Comparison of ENCODE assay signal across 11 cellular contexts in genomic region chr12:67483871-67484554, GRCh38.
DNase-seq lines count a peak whose midpoint lies in the region; ATAC-seq, FAIRE-seq and TF ChIP-seq lines count a peak whose summit lies in the region.
"Had no signal": no experiment of that assay in that cellular context is flagged by ENCODE, and none has a peak within 500 bp of the region (broad histone marks: within the 10 kb centered on the region; RNA-seq: fewer than 3 reads in every experiment).

No MANE protein-coding gene starts in this region.

- no peaks in the 10 kb centered on the region for H3K27me3 ChIP-seq in left ventricle myocardium inferior (ENCODE audit: low read depth)
- H3K27me3 ChIP-seq in GM12878 (replicated peaks in 1 of 2; ENCODE audit: control insufficient read depth in 2 of 2, insufficient read depth in 2 of 2, low read length in 1 of 2) = no peaks in the 10 kb centered on the region

- no peaks in the 10 kb centered on the region for H4K20me1 ChIP-seq in GM12878 (ENCODE audit: control insufficient read depth, insufficient read depth)

- no peaks in the 10 kb centered on the region for H3K36me3 ChIP-seq in left ventricle myocardium inferior
- no peaks in the 10 kb centered on the region for H3K36me3 ChIP-seq in GM12878 (ENCODE audit: control insufficient read depth in 2 of 2, insufficient read depth in 2 of 2, low read length in 1 of 2)

- in situ Hi-C loops in GM12878 (cut with MboI) = no loop called here

- H3K9me3 ChIP-seq in left ventricle myocardium inferior (replicated peaks) (peaks cover 10% of the 10 kb centered on the region), GM12878 (replicated peaks; ENCODE audit: control insufficient read depth, insufficient read depth, low read length) (peaks cover 10% of the 10 kb centered on the region)

- SMC1A ChIA-PET in GM12878 (lab: Charles Lee; ENCODE audit: uncharacterized antibody, unreplicated experiment) = no interaction called here

- no peak overlapping the region for H3K4me3 ChIP-seq in left ventricle myocardium inferior
- no peak overlapping the region for H3K4me3 ChIP-seq in GM12878

- no peak overlapping the region; the same call in 1 of the 2 replicates for H2AFZ ChIP-seq in GM12878 (ENCODE audit: control insufficient read depth, low read depth, low read length)

- no peak overlapping the region for H3K4me2 ChIP-seq in GM12878 (ENCODE audit: control insufficient read depth, insufficient read depth)

- peak; percentile 72 for FAIRE-seq in GM12878 (lab: Jason Lieb, UNC)
- FAIRE-seq: islet of Langerhans had no signal

- no peak overlapping the region; the same call in 1 of the 2 replicates for H3K9ac ChIP-seq in GM12878 (ENCODE audit: control insufficient read depth, insufficient read depth, low read length)

- POLR2A ChIA-PET in GM12878 (lab: Charles Lee) (no interaction called here), HEK293T (lab: Yijun Ruan, JAX) (no interaction called here)

- no peak for TF ChIP-seq POLR2A in GM12878 (IDR thresholded peaks at IDR 0.05; ENCODE audit: low read depth, low read length)

- TF ChIP-seq CTCF in left ventricle myocardium inferior (IDR thresholded peaks at IDR 0.05; ENCODE audit: borderline replicate concordance) (no peak), GM12878 (IDR thresholded peaks at IDR 0.05 in 2 of 3, conservative IDR thresholded peaks at IDR 0.05 in 1 of 3; ENCODE audit: control insufficient read depth in 2 of 3, extremely low read depth in 1 of 3, insufficient read depth in 1 of 3, low read depth in 3 of 3, low read length in 3 of 3) (no peak)

- BruUV-seq in GM12878 (replicated peaks; lab: Mats Ljungman, UMichigan) = no TSS peak

- RAD21 ChIA-PET in GM12878 (lab: Charles Lee; ENCODE audit: unreplicated experiment) = no interaction called here

- ATAC-seq in Right ventricle myocardium superior (ENCODE audit: poor library complexity) = peak; percentile 20
- peak; percentile 51 for ATAC-seq in HG03039 (IDR thresholded peaks at IDR 0.05; ENCODE audit: unreplicated experiment)
- ATAC-seq in GM12878 = no peak
- no peak for ATAC-seq in GM19023 (IDR thresholded peaks at IDR 0.05; ENCODE audit: unreplicated experiment)

- no peak for TF ChIP-seq EP300 in GM12878 (IDR thresholded peaks at IDR 0.05; ENCODE audit: borderline replicate concordance in 1 of 2, control insufficient read depth in 1 of 2, low read depth in 2 of 2, low read length in 2 of 2)

- no peak for TF ChIP-seq RAD21 in GM12878 (IDR thresholded peaks at IDR 0.05; ENCODE audit: insufficient read depth, low read depth, low read length)

- H3K27ac ChIP-seq in left ventricle myocardium inferior (replicated peaks) (no peak overlapping the region), GM12878 (ENCODE audit: control insufficient read depth, insufficient read depth) (peak overlapping the region; percentile 62)

- no peaks in the 10 kb centered on the region for H3K79me2 ChIP-seq in GM12878 (ENCODE audit: control insufficient read depth, insufficient read depth, low read length)

- intact Hi-C loops in Right ventricle myocardium superior (cut with DNase I) = no loop called here
- intact Hi-C loops in left ventricle myocardium inferior (cut with micrococcal nuclease) = no loop called here
- intact Hi-C loops in GM12878 (cut with micrococcal nuclease; ENCODE audit: unreplicated experiment) = no loop called here

- 22% methylated on average over 3 of the region's 3 CpGs for WGBS in GM12878 (ENCODE audit: insufficient coverage, insufficient replicate concordance, low lambda C conversion rate, missing lambda C conversion rate)

- CTCF ChIA-PET in GM12878 (lab: Yijun Ruan, JAX) (interaction anchor here (0.9 to 1.1 kb wide), 2 partner anchors 28 to 459 kb away, joined by 3 read pairs; no protein-coding TSS in a partner anchor), HEK293T (lab: Yijun Ruan, JAX) (no interaction called here)

- H3K4me1 ChIP-seq in left ventricle myocardium inferior (peaks cover 16% of the 10 kb centered on the region), GM12878 (ENCODE audit: control insufficient read depth, insufficient read depth, low read length) (peaks cover 34% of the 10 kb centered on the region)
- H3K4me1 ChIP-seq: Caco-2 had no signal

- no peak for DNase-seq in Right ventricle myocardium superior
- DNase-seq in left ventricle myocardium inferior = no peak
- DNase-seq in GM12878 (ENCODE audit: low read depth, low spot score) = peak; percentile 19
- DNase-seq in ureter (ENCODE audit: low spot score) = peak; percentile 81
- no peak for DNase-seq in NCI-H1105 treated with DMSO at 0.1 percent for 48 hours (lab: John Stamatoyannopoulos, UW)
- no peak for DNase-seq in HEK293T (ENCODE audit: extremely low spot score)
- DNase-seq: activated B cell treated with CpG ODN at 0.5 μM for 24 hours had no signal

TF ChIP-seq in GM12878, 131 proteins besides CTCF, POLR2A, EP300 and RAD21:
- TF ChIP-seq CHD4 (IDR thresholded peaks at IDR 0.05) (no peak), FOXK2 (IDR thresholded peaks at IDR 0.05) (no peak), HDAC2 (IDR thresholded peaks at IDR 0.05) (no peak), JUNB (IDR thresholded peaks at IDR 0.05) (peak; percentile 64), MEF2A (IDR thresholded peaks at IDR 0.05; ENCODE audit: insufficient read depth, low read depth, low read length) (0 out of 2 replicates have a peak, but pooled peaks have one; percentile 42), RUNX3 (IDR thresholded peaks at IDR 0.05; ENCODE audit: low read length) (peak; percentile 73)

TF ChIP-seq in HEK293T, 16 proteins besides CTCF, POLR2A, EP300 and RAD21:
- TF ChIP-seq SUZ12 (IDR thresholded peaks at IDR 0.05) = no peak
- TF ChIP-seq SP1 (IDR thresholded peaks at IDR 0.05) = no peak
- TF ChIP-seq FOXK2 (IDR thresholded peaks at IDR 0.05) = no peak
- TF ChIP-seq FOXA1 (IDR thresholded peaks at IDR 0.05) = no peak
- TF ChIP-seq TARDBP (IDR thresholded peaks at IDR 0.05) = no peak

Comparison
In these comparisons a context has a peak if more than half of its experiments do, and no peak if none do; other contexts are left out.
1. ATAC-seq: peak in Right ventricle myocardium superior (single experiment) and HG03039 (single experiment); none in GM12878 (single experiment) and GM19023 (single experiment).
2. DNase-seq: peak in GM12878 (single experiment) and ureter (single experiment); none in Right ventricle myocardium superior (single experiment), left ventricle myocardium inferior (single experiment), NCI-H1105 treated with DMSO at 0.1 percent for 48 hours (single experiment) and HEK293T (single experiment).